Comparison of ENCODE assay signal across 31 cellular contexts in the genomic region with DNA sequence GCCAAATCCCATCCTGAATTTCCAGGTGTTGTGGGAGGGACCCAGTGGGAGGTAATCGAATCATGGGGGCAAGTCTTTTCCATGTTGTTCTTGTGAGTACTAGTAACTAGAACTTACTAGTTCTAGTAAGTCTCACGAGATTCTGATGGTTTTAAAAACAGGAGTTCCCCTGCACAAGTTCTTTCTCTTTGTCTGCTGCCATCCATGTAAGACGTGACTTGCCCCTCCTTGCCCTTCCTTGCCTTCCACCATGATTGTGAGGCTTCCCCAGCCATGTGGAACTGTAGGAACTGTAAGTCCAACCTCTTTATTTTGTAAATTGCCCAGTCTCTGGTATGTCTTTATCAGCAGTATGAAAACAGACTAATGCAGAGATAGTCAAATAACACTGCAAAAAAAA.
"Had no signal": no experiment of that assay in that cellular context is flagged by ENCODE, and none has a peak within 500 bp of the region (broad histone marks: within the 10 kb centered on the region; RNA-seq: fewer than 3 reads in every experiment).

No MANE protein-coding gene starts in this region.

- H3K4me3 ChIP-seq: ascending aorta, cardiac muscle cell, SJCRH30, SK-N-MC had no signal

- H3K27ac Mint-ChIP-seq: activated CD4-positive, alpha-beta T cell treated with anti-CD3 and anti-CD28 coated beads for 36 hours; activated CD4-positive, alpha-beta T cell treated with anti-CD3 and anti-CD28 coated beads, Interleukin-2, amount 10 ng/mL, durations not matched to agents 7 days and 5 days; activated CD8-positive, alpha-beta T cell treated with anti-CD3 and anti-CD28 coated beads, Interleukin-2, amount 10 ng/mL, durations not matched to agents 7 days and 5 days; activated naive CD4-positive, alpha-beta T cell treated with anti-CD3 and anti-CD28 coated beads, Interleukin-2, amount 50 U/mL, for 24 hours; activated naive CD8-positive, alpha-beta T cell treated with anti-CD3 and anti-CD28 coated beads, Interleukin-2, amount 10 ng/mL, durations not matched to agents 7 days and 5 days; activated T-cell treated with anti-CD3 and anti-CD28 coated beads, Interleukin-2, amount 50 U/mL, for 24 hours; activated T-helper 2 cell treated with anti-CD3 and anti-CD28 coated beads, Interferon-gamma antibody, Interleukin-2, Interleukin-4, amounts not matched to agents 10 μg/mL and 5 μg/mL and 100 μg/mL, durations not matched to agents 14 hours and 24 hours and 36 hours; T-helper 1 cell treated with Interleukin-12 subunit alpha and Interleukin-12 subunit beta and Interleukin-4 antibody, amounts not matched to agents 30 μg/mL and 1 μg/mL, for 36 hours; T-helper 2 cell treated with Interferon-gamma antibody and Interleukin-4, amounts not matched to agents 5 μg/mL and 100 μg/mL, for 36 hours had no signal

- H3K36me3 ChIP-seq: ascending aorta, cardiac muscle cell, SJCRH30 had no signal

- H3K9me3 ChIP-seq: ascending aorta, SJCRH30 had no signal

- H3K4me3 Mint-ChIP-seq: activated CD4-positive, alpha-beta T cell treated with anti-CD3 and anti-CD28 coated beads for 36 hours; activated CD4-positive, alpha-beta T cell treated with anti-CD3 and anti-CD28 coated beads, Interleukin-2, amount 10 ng/mL, durations not matched to agents 7 days and 5 days; activated CD8-positive, alpha-beta T cell treated with anti-CD3 and anti-CD28 coated beads, Interleukin-2, amount 10 ng/mL, durations not matched to agents 7 days and 5 days; activated naive CD4-positive, alpha-beta T cell treated with anti-CD3 and anti-CD28 coated beads, Interleukin-2, amount 50 U/mL, for 24 hours; activated naive CD8-positive, alpha-beta T cell treated with anti-CD3 and anti-CD28 coated beads, Interleukin-2, amount 10 ng/mL, durations not matched to agents 7 days and 5 days; activated T-cell treated with anti-CD3 and anti-CD28 coated beads, Interleukin-2, amount 50 U/mL, for 24 hours; T-helper 1 cell treated with Interleukin-12 subunit alpha and Interleukin-12 subunit beta and Interleukin-4 antibody, amounts not matched to agents 30 μg/mL and 1 μg/mL, for 36 hours; T-helper 2 cell treated with Interferon-gamma antibody and Interleukin-4, amounts not matched to agents 5 μg/mL and 100 μg/mL, for 36 hours had no signal

- H3K27ac ChIP-seq: ascending aorta, RWPE1, SJCRH30, SK-N-MC had no signal

- H3K9me3 Mint-ChIP-seq: activated CD4-positive, alpha-beta T cell treated with anti-CD3 and anti-CD28 coated beads, Interleukin-2, amount 10 ng/mL, durations not matched to agents 7 days and 5 days; activated naive CD4-positive, alpha-beta T cell treated with anti-CD3 and anti-CD28 coated beads, Interleukin-2, amount 50 U/mL, for 24 hours; activated naive CD8-positive, alpha-beta T cell treated with anti-CD3 and anti-CD28 coated beads, Interleukin-2, amount 10 ng/mL, durations not matched to agents 7 days and 5 days; activated T-cell treated with anti-CD3 and anti-CD28 coated beads, Interleukin-2, amount 50 U/mL, for 24 hours; activated T-helper 2 cell treated with anti-CD3 and anti-CD28 coated beads, Interferon-gamma antibody, Interleukin-2, Interleukin-4, amounts not matched to agents 10 μg/mL and 5 μg/mL and 100 μg/mL, durations not matched to agents 14 hours and 24 hours and 36 hours; T-helper 1 cell treated with Interleukin-12 subunit alpha and Interleukin-12 subunit beta and Interleukin-4 antibody, amounts not matched to agents 30 μg/mL and 1 μg/mL, for 36 hours; T-helper 2 cell treated with Interferon-gamma antibody and Interleukin-4, amounts not matched to agents 5 μg/mL and 100 μg/mL, for 36 hours had no signal

- H3K27me3 ChIP-seq: ascending aorta, cardiac muscle cell, SJCRH30 had no signal

- H3K4me1 Mint-ChIP-seq: activated CD4-positive, alpha-beta T cell treated with anti-CD3 and anti-CD28 coated beads for 36 hours; activated CD4-positive, alpha-beta T cell treated with anti-CD3 and anti-CD28 coated beads, Interleukin-2, amount 10 ng/mL, durations not matched to agents 7 days and 5 days; activated naive CD4-positive, alpha-beta T cell treated with anti-CD3 and anti-CD28 coated beads, Interleukin-2, amount 50 U/mL, for 24 hours; activated naive CD8-positive, alpha-beta T cell treated with anti-CD3 and anti-CD28 coated beads, Interleukin-2, amount 10 ng/mL, durations not matched to agents 7 days and 5 days had no signal

- ATAC-seq: activated CD4-positive, alpha-beta T cell treated with anti-CD3 and anti-CD28 coated beads for 36 hours; activated CD4-positive, CD25-positive, alpha-beta regulatory T cell treated with anti-CD3 and anti-CD28 coated beads, Interleukin-2, amount 50 U/mL, for 24 hours; activated CD8-positive, alpha-beta T cell treated with anti-CD3 and anti-CD28 coated beads, Interleukin-2, amount 10 ng/mL, durations not matched to agents 7 days and 5 days; PC-3 had no signal

- DNase-seq: activated CD4-positive, alpha-beta T cell treated with anti-CD3 and anti-CD28 coated beads for 36 hours; activated CD4-positive, alpha-beta T cell treated with anti-CD3 and anti-CD28 coated beads, Interleukin-2, amount 10 ng/mL, durations not matched to agents 7 days and 5 days; activated CD4-positive, alpha-beta T cell treated with anti-CD3 and anti-CD28 coated beads, Interleukin-2, amount 50 U/mL, for 48 hours; activated CD8-positive, alpha-beta T cell treated with anti-CD3 and anti-CD28 coated beads, Interleukin-2, amount 10 ng/mL, durations not matched to agents 7 days and 5 days; activated gamma-delta T cell; activated naive CD4-positive, alpha-beta T cell treated with Interleukin-2 at 50 U/mL for 16 hours; activated naive CD8-positive, alpha-beta T cell treated with anti-CD3 and anti-CD28 coated beads, Interleukin-2, amount 10 ng/mL, durations not matched to agents 7 days and 5 days; activated T-cell treated with anti-CD3 and anti-CD28 coated beads, Interleukin-2, amount 50 U/mL, for 24 hours; amygdala; KG1; MM.1S; MV-4-11; NCI-H1092; NCI-H1436 treated with DMSO at 0.1 percent for 48 hours; NCI-H1694 treated with DMSO at 0.1 percent for 48 hours; NCI-H2029; NCI-H345; NCI-H524 treated with DMSO at 0.1 percent for 48 hours; NK-92 treated with Interleukin-12 subunit alpha and Interleukin-12 subunit beta, amount 100 ng/mL, for 24 hours; PC-3; SHP77; SJCRH30 had no signal

- H3K36me3 Mint-ChIP-seq: activated naive CD4-positive, alpha-beta T cell treated with anti-CD3 and anti-CD28 coated beads, Interleukin-2, amount 50 U/mL, for 24 hours; activated naive CD8-positive, alpha-beta T cell treated with anti-CD3 and anti-CD28 coated beads, Interleukin-2, amount 10 ng/mL, durations not matched to agents 7 days and 5 days had no signal

- H3K4me1 ChIP-seq: SJCRH30 had no signal
